Comparison of ENCODE assay signal across 8 cellular contexts in the genomic region with DNA sequence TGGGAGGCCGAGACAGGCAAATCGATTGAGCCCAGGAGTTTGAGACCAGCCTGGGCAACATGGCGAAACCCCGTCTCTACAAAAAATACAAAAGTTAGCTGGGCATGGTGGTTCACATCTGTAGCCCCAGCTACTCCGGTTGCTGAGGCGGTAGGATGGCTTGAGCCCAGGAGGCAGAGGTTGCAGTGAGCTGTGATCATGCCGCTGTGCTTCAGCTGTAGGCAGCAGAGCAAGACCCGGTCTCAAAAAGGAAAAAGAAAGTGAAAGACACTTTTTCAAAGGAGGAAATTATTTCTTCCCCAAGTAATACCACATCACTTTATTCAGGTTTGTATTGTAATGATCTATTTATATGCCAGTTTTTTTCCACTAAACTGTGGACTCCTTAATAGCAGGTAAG. TPM values are rescaled to one million over a fixed set of nuclear protein-coding genes. Genes with fewer than 3 reads are reported as not detected.
DNase-seq lines count a peak whose midpoint lies in the region; ATAC-seq and TF ChIP-seq lines count a peak whose summit lies in the region.

No MANE protein-coding gene starts in this region.

- H3K27me3 ChIP-seq in CD8-positive, alpha-beta memory T cell (ENCODE audit: insufficient read depth, low read length, poor library complexity, severe bottlenecking): no peaks in the 10 kb centered on the region
- H3K27me3 ChIP-seq in Karpas-422 (ENCODE audit: low read length) (no peaks in the 10 kb centered on the region), transverse colon (no peaks in the 10 kb centered on the region), gastroesophageal sphincter (no peaks in the 10 kb centered on the region)

- H3K4me1 ChIP-seq in CD8-positive, alpha-beta memory T cell (ENCODE audit: insufficient read depth, low read length): peaks cover 3% of the 10 kb centered on the region
- peaks cover 43% of the 10 kb centered on the region for H3K4me1 ChIP-seq in Karpas-422 (ENCODE audit: low read length)
- H3K4me1 ChIP-seq in transverse colon: no peaks in the 10 kb centered on the region
- no peaks in the 10 kb centered on the region for H3K4me1 ChIP-seq in gastroesophageal sphincter

- peak overlapping the region; percentile 90 for H2AFZ ChIP-seq in Karpas-422 (ENCODE audit: low read length)

- intact Hi-C loops in activated naive CD4-positive, alpha-beta T cell treated with anti-CD3 and anti-CD28 coated beads for 36 hours (cut with micrococcal nuclease): loop anchor here (1.0 kb wide), 3 partner anchors 25 to 100 kb away; partner anchors contain the start of genes SS18 and TAF4B
- intact Hi-C loops in transverse colon (cut with DNase I; ENCODE audit: low total_unique reads): no loop called here

- DNase-seq in CD8-positive, alpha-beta memory T cell: peak in 3 of 5 donors; percentile 30 to 63 (median 45)
- peak; percentile 94 for DNase-seq in Karpas-422
- DNase-seq in activated naive CD4-positive, alpha-beta T cell treated with anti-CD3 and anti-CD28 coated beads for 36 hours: peak; percentile 49
- DNase-seq in transverse colon: peak; percentile 43
- no peak for DNase-seq in SKM-1 (lab: John Stamatoyannopoulos, UW; ENCODE audit: unreplicated experiment)
- no peak for DNase-seq in NCI-H1930 (lab: John Stamatoyannopoulos, UW)

- peaks cover 20 to 27% (median 26%) of the 10 kb centered on the region in 3 donors for H3K4me1 Mint-ChIP-seq in CD8-positive, alpha-beta memory T cell
- peaks cover 13% of the 10 kb centered on the region for H3K4me1 Mint-ChIP-seq in activated naive CD4-positive, alpha-beta T cell treated with anti-CD3 and anti-CD28 coated beads for 36 hours (ENCODE audit: low read depth)

- peaks cover 0 to 5% (median 0%) of the 10 kb centered on the region in 5 donors for H3K9me3 Mint-ChIP-seq in CD8-positive, alpha-beta memory T cell
- peaks cover 4% of the 10 kb centered on the region for H3K9me3 Mint-ChIP-seq in activated naive CD4-positive, alpha-beta T cell treated with anti-CD3 and anti-CD28 coated beads for 36 hours

- H3K9ac ChIP-seq in Karpas-422 (ENCODE audit: low read length): peak overlapping the region; percentile 65

- H3K36me3 ChIP-seq in CD8-positive, alpha-beta memory T cell (ENCODE audit: insufficient read depth, low read length): no peaks in the 10 kb centered on the region
- H3K36me3 ChIP-seq in Karpas-422 (ENCODE audit: insufficient read depth, low read length) (no peaks in the 10 kb centered on the region), transverse colon (no peaks in the 10 kb centered on the region), gastroesophageal sphincter (no peaks in the 10 kb centered on the region)

- H3K4me2 ChIP-seq in Karpas-422 (ENCODE audit: low read depth, low read length, poor library complexity, severe bottlenecking): peak overlapping the region; percentile 90

- H3K4me3 Mint-ChIP-seq in CD8-positive, alpha-beta memory T cell: peak overlapping the region; percentile 80 to 93 (median 87)
- peak overlapping the region; percentile 74 for H3K4me3 Mint-ChIP-seq in activated naive CD4-positive, alpha-beta T cell treated with anti-CD3 and anti-CD28 coated beads for 36 hours

- TF ChIP-seq POLR2A in transverse colon (IDR thresholded peaks at IDR 0.05) (no peak), gastroesophageal sphincter (IDR thresholded peaks at IDR 0.05) (no peak)

- peak overlapping the region; percentile 76 to 94 (median 90) for H3K27ac Mint-ChIP-seq in CD8-positive, alpha-beta memory T cell
- peak overlapping the region; percentile 63 for H3K27ac Mint-ChIP-seq in activated naive CD4-positive, alpha-beta T cell treated with anti-CD3 and anti-CD28 coated beads for 36 hours

- CTCF ChIA-PET in CD8-positive, alpha-beta memory T cell (lab: Charles Lee): no interaction called here
- CTCF ChIA-PET in activated naive CD4-positive, alpha-beta T cell treated with anti-CD3 and anti-CD28 coated beads for 36 hours (lab: Charles Lee): no interaction called here

- H3K79me2 ChIP-seq in Karpas-422 (ENCODE audit: low read length): no peaks in the 10 kb centered on the region

- H3K4me3 ChIP-seq in CD8-positive, alpha-beta memory T cell (ENCODE audit: low read length): peak overlapping the region; percentile 3
- peak overlapping the region; percentile 58 for H3K4me3 ChIP-seq in Karpas-422 (ENCODE audit: low read length)
- no peak overlapping the region for H3K4me3 ChIP-seq in transverse colon
- H3K4me3 ChIP-seq in gastroesophageal sphincter: no peak overlapping the region

- H3K36me3 Mint-ChIP-seq in CD8-positive, alpha-beta memory T cell: no peaks in the 10 kb centered on the region
- no peaks in the 10 kb centered on the region for H3K36me3 Mint-ChIP-seq in activated naive CD4-positive, alpha-beta T cell treated with anti-CD3 and anti-CD28 coated beads for 36 hours (ENCODE audit: low read depth)

- no peak overlapping the region for H3K27ac ChIP-seq in CD8-positive, alpha-beta memory T cell (ENCODE audit: low read depth, low read length)
- peak overlapping the region; percentile 99 for H3K27ac ChIP-seq in Karpas-422 (ENCODE audit: low read length)
- peak overlapping the region in 1 of 4 donors; percentile 18 for H3K27ac ChIP-seq in transverse colon
- no peak overlapping the region for H3K27ac ChIP-seq in gastroesophageal sphincter

- in situ Hi-C loops in transverse colon (cut with MboI; ENCODE audit: low pct_ligation_motif_present in 1 of 4, low pct_unique_long_range_greater_than_20kb in 1 of 4, low sequenced_read_pairs in 3 of 4): no loop called here

- POLR2A ChIA-PET in CD8-positive, alpha-beta memory T cell (lab: Charles Lee): interaction anchor here (1.1 to 1.5 kb wide), 2 partner anchors 14 to 36 kb away, joined by 3 to 5 read pairs; partner anchors contain the start of gene TAF4B

- peak; percentile 84 for ATAC-seq in GM21529 (IDR thresholded peaks at IDR 0.05; ENCODE audit: unreplicated experiment)
- ATAC-seq in gastroesophageal sphincter: no peak

- H3K9me2 ChIP-seq in Karpas-422 (replicated peaks; ENCODE audit: insufficient read depth, low read length): no peaks in the 10 kb centered on the region

- no peaks in the 10 kb centered on the region for H4K20me1 ChIP-seq in Karpas-422 (ENCODE audit: insufficient read depth, low read depth, low read length)

- no peaks in the 10 kb centered on the region for H3K9me3 ChIP-seq in CD8-positive, alpha-beta memory T cell (ENCODE audit: low read length)
- H3K9me3 ChIP-seq in Karpas-422 (ENCODE audit: low read length) (no peaks in the 10 kb centered on the region), transverse colon (no peaks in the 10 kb centered on the region), gastroesophageal sphincter (peaks cover 0 to 6% (median 0%) of the 10 kb centered on the region in 3 donors)

- TF ChIP-seq EP300 in transverse colon (IDR thresholded peaks at IDR 0.05; ENCODE audit: low read depth): no peak
- TF ChIP-seq EP300 in gastroesophageal sphincter (IDR thresholded peaks at IDR 0.05): no peak

- no peak for TF ChIP-seq CTCF in transverse colon (IDR thresholded peaks at IDR 0.05)
- TF ChIP-seq CTCF in gastroesophageal sphincter (IDR thresholded peaks at IDR 0.05): no peak

- 61 to 71% methylated on average over 5 to 8 of the region's 8 CpGs for WGBS in transverse colon (ENCODE audit: low coverage in 1 of 2), 2 donors
- WGBS in gastroesophageal sphincter (ENCODE audit: low coverage in 1 of 2), 2 donors: 84 to 90% methylated on average over 6 to 8 of the region's 8 CpGs

- no peaks in the 10 kb centered on the region for H3K27me3 Mint-ChIP-seq in CD8-positive, alpha-beta memory T cell
- H3K27me3 Mint-ChIP-seq in activated naive CD4-positive, alpha-beta T cell treated with anti-CD3 and anti-CD28 coated beads for 36 hours (ENCODE audit: low read depth): no peaks in the 10 kb centered on the region

RNA-seq across cellular contexts. Expression of gene TAF4B, which starts 35.7 kb away (rescaled TPM):
- total RNA-seq in CD8-positive, alpha-beta memory T cell: 10 to 100 TPM; 18.7 to 19.5 TPM
- 4.3 TPM for polyA plus RNA-seq in CD8-positive, alpha-beta memory T cell
- total RNA-seq in Karpas-422 (2014; rRNA removed; shearing (Covaris generic); ENCODE audit: low replicate concordance): 66.8 and 71.1 TPM in 2 replicates
- 10 to 100 TPM; 15.9 to 16.3 TPM for total RNA-seq in activated naive CD4-positive, alpha-beta T cell treated with anti-CD3 and anti-CD28 coated beads for 36 hours
- 10 to 100 TPM in 1 of 4 donors, 1 to 10 TPM in 3; 3.7 to 11.9 (median 7.1) TPM for total RNA-seq in transverse colon
- total RNA-seq in gastroesophageal sphincter: 10 to 100 TPM in 1 of 4 donors, 1 to 10 TPM in 3; 6.1 to 11.8 (median 7.6) TPM

RNA-seq across cellular contexts. Expression of gene PSMA8, which starts 56.8 kb away (rescaled TPM):
- total RNA-seq in CD8-positive, alpha-beta memory T cell: 1 to 10 TPM; 1.4 to 1.7 TPM
- 2.1 TPM for polyA plus RNA-seq in CD8-positive, alpha-beta memory T cell
- total RNA-seq in Karpas-422 (2014; rRNA removed; shearing (Covaris generic); ENCODE audit: low replicate concordance): not detected in 2 replicates
- total RNA-seq in activated naive CD4-positive, alpha-beta T cell treated with anti-CD3 and anti-CD28 coated beads for 36 hours: 1 to 10 TPM; 2.1 TPM
- total RNA-seq in transverse colon (not detected), gastroesophageal sphincter (not detected)

Comparison
In these comparisons a context has a peak if more than half of its experiments do, and no peak if none do; other contexts are left out.
1. DNase-seq: peak in CD8-positive, alpha-beta memory T cell (3 of 5), Karpas-422 (single experiment), activated naive CD4-positive, alpha-beta T cell treated with anti-CD3 and anti-CD28 coated beads for 36 hours (single experiment) and transverse colon (single experiment); none in SKM-1 (single experiment) and NCI-H1930 (0 of 2).
2. H3K4me3 ChIP-seq: peak in CD8-positive, alpha-beta memory T cell (single experiment) and Karpas-422 (single experiment); none in transverse colon (0 of 4) and gastroesophageal sphincter (0 of 2).